ENCODE assay signal across 15 cellular contexts in the genomic region with DNA sequence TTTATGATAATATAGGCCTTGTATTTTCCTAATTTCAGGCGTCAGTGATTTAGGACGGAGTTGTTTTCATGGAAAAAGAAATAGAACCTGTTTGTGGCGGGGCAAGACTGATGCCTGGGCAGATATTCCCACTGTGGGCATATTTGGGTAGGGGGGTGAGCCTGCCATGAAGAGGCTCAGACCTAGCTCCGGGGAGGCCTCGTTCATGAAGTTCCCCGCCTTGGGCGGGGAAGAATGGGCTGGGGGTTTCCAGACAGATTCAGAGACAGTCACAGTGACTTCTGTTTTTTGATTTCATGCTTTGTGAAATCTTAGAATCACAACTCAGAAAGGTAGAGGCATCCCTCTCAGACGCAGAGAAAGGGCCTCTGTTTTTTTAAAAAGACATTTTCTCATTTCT.
"Had no signal": no experiment of that assay in that cellular context is flagged by ENCODE, and none has a peak within 500 bp of the region (broad histone marks: within the 10 kb centered on the region; RNA-seq: fewer than 3 reads in every experiment).

No MANE protein-coding gene starts in this region.

- H3K4me1 Mint-ChIP-seq: brain, WTC11 had no signal

- H3K27me3 Mint-ChIP-seq: activated naive CD8-positive, alpha-beta T cell had no signal

- DNase-seq: activated CD4-positive, alpha-beta T cell treated with anti-CD3 and anti-CD28 coated beads, Interleukin-2, amount 10 ng/mL, durations not matched to agents 7 days and 5 days; amygdala; cerebellar nuclear complex; hypothalamus; kidney glomerular epithelial cell; midbrain; naive thymus-derived CD8-positive, alpha-beta T cell; SK-N-SH; T-helper 1 cell had no signal

- H3K27ac Mint-ChIP-seq: activated CD4-positive, alpha-beta T cell treated with anti-CD3 and anti-CD28 coated beads, Interleukin-2, amount 10 ng/mL, durations not matched to agents 7 days and 5 days; activated naive CD8-positive, alpha-beta T cell; activated T-helper 2 cell treated with anti-CD3 and anti-CD28 coated beads, Interferon-gamma antibody, Interleukin-2, Interleukin-4, amounts not matched to agents 10 μg/mL and 5 μg/mL and 100 μg/mL, durations not matched to agents 14 hours and 24 hours and 36 hours; brain; WTC11 had no signal

- H3K4me3 ChIP-seq: dorsolateral prefrontal cortex had no signal

- H3K4me3 Mint-ChIP-seq: activated CD4-positive, alpha-beta T cell treated with anti-CD3 and anti-CD28 coated beads, Interleukin-2, amount 10 ng/mL, durations not matched to agents 7 days and 5 days; activated naive CD8-positive, alpha-beta T cell; brain; naive thymus-derived CD8-positive, alpha-beta T cell; stimulated activated effector memory CD8-positive, alpha-beta T cell treated with anti-CD3 and anti-CD28 coated beads, Interleukin-12 subunit alpha, Interleukin-12 subunit beta, amount 100 ng/mL, for 72 hours; WTC11 had no signal

- ATAC-seq: naive thymus-derived CD8-positive, alpha-beta T cell; stimulated activated effector memory CD8-positive, alpha-beta T cell treated with anti-CD3 and anti-CD28 coated beads, Interleukin-12 subunit alpha, Interleukin-12 subunit beta, amount 100 ng/mL, for 72 hours; WTC11 had no signal
